24 cellular contexts compared by ENCODE assay signal in the genomic region with DNA sequence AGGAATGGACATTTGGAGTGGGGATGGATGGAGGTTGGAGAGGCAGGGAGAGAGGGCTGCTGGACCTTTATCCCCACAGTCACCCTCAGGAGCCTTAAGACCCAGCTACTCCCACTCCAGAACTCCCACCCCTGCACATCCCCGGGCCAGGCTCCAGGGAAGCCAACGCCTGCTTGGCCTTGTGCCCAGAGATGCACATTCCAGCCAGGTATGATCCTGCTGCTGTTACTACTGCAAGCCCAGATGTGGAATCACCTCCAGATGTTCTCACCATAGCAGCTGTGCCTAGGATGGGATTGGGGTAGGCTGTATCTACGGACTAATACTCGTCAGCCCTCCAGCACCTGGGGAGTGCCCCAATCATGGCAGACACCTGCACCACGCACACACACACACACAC.
DNase-seq lines count a peak whose midpoint lies in the region; ATAC-seq and TF ChIP-seq lines count a peak whose summit lies in the region.
"Had no signal": no experiment of that assay in that cellular context is flagged by ENCODE, and none has a peak within 500 bp of the region (broad histone marks: within the 10 kb centered on the region; RNA-seq: fewer than 3 reads in every experiment).

No MANE protein-coding gene starts in this region.

- H3K27ac Mint-ChIP-seq in MCF 10A (ENCODE audit: low read depth, unreplicated experiment) = peak overlapping the region; percentile 84
- H3K27ac Mint-ChIP-seq in stimulated activated memory B cell treated with anti-CD40 and anti-IgM and Interleukin-4, amounts not matched to agents 10 μg/mL and 1 μg/mL and 100 μg/mL, for 72 hours = peak overlapping the region; percentile 4
- no peak overlapping the region for H3K27ac Mint-ChIP-seq in activated naive CD4-positive, alpha-beta T cell treated with anti-CD3 and anti-CD28 coated beads, Interleukin-2, amount 50 U/mL, for 72 hours
- H3K27ac Mint-ChIP-seq: neural progenitor cell had no signal

- H3K9me3 Mint-ChIP-seq in MCF 10A (ENCODE audit: unreplicated experiment) = no peaks in the 10 kb centered on the region
- H3K9me3 Mint-ChIP-seq in stimulated activated memory B cell treated with anti-CD40 and anti-IgM and Interleukin-4, amounts not matched to agents 10 μg/mL and 1 μg/mL and 100 μg/mL, for 72 hours = no peaks in the 10 kb centered on the region
- no peaks in the 10 kb centered on the region for H3K9me3 Mint-ChIP-seq in activated naive CD4-positive, alpha-beta T cell treated with anti-CD3 and anti-CD28 coated beads, Interleukin-2, amount 50 U/mL, for 72 hours
- H3K9me3 Mint-ChIP-seq: activated CD4-positive, alpha-beta T cell treated with anti-CD3 and anti-CD28 coated beads, Interleukin-2, amount 10 ng/mL, durations not matched to agents 7 days and 5 days; activated naive CD8-positive, alpha-beta T cell treated with anti-CD3 and anti-CD28 coated beads, Interleukin-2, amount 10 ng/mL, durations not matched to agents 7 days and 5 days; neural progenitor cell had no signal

- CTCF ChIA-PET in MCF 10A (lab: Yijun Ruan, JAX) = interaction anchor here (1.5 kb wide), 1 partner anchor 329 kb away, joined by 7 read pairs; no protein-coding TSS in a partner anchor
- CTCF ChIA-PET in HEK293 (lab: Yijun Ruan, JAX) = no interaction called here

- WGBS in lower leg skin, 2 donors = 54 to 62% methylated on average over 4 to 5 of the region's 5 CpGs

- no peak overlapping the region for H3K4me3 Mint-ChIP-seq in MCF 10A (ENCODE audit: unreplicated experiment)
- no peak overlapping the region for H3K4me3 Mint-ChIP-seq in stimulated activated memory B cell treated with anti-CD40 and anti-IgM and Interleukin-4, amounts not matched to agents 10 μg/mL and 1 μg/mL and 100 μg/mL, for 72 hours
- H3K4me3 Mint-ChIP-seq: activated CD4-positive, alpha-beta T cell treated with anti-CD3 and anti-CD28 coated beads, Interleukin-2, amount 10 ng/mL, durations not matched to agents 7 days and 5 days; activated naive CD8-positive, alpha-beta T cell treated with anti-CD3 and anti-CD28 coated beads, Interleukin-2, amount 10 ng/mL, durations not matched to agents 7 days and 5 days had no signal

- no peaks in the 10 kb centered on the region for H3K36me3 Mint-ChIP-seq in MCF 10A (ENCODE audit: insufficient read depth, unreplicated experiment)
- H3K36me3 Mint-ChIP-seq in stimulated activated memory B cell treated with anti-CD40 and anti-IgM and Interleukin-4, amounts not matched to agents 10 μg/mL and 1 μg/mL and 100 μg/mL, for 72 hours = no peaks in the 10 kb centered on the region
- no peaks in the 10 kb centered on the region for H3K36me3 Mint-ChIP-seq in activated naive CD4-positive, alpha-beta T cell treated with anti-CD3 and anti-CD28 coated beads, Interleukin-2, amount 50 U/mL, for 72 hours
- H3K36me3 Mint-ChIP-seq: neural progenitor cell had no signal

- no peak for TF ChIP-seq POLR2A in breast epithelium (IDR thresholded peaks at IDR 0.05)
- no peak for TF ChIP-seq POLR2A in lower leg skin (IDR thresholded peaks at IDR 0.05)

- H3K4me1 Mint-ChIP-seq in MCF 10A (ENCODE audit: insufficient read depth, unreplicated experiment) = peaks cover 57% of the 10 kb centered on the region
- H3K4me1 Mint-ChIP-seq in stimulated activated memory B cell treated with anti-CD40 and anti-IgM and Interleukin-4, amounts not matched to agents 10 μg/mL and 1 μg/mL and 100 μg/mL, for 72 hours = peaks cover 51% of the 10 kb centered on the region

- no peaks in the 10 kb centered on the region for H3K27me3 Mint-ChIP-seq in MCF 10A (ENCODE audit: insufficient read depth, unreplicated experiment)
- no peaks in the 10 kb centered on the region for H3K27me3 Mint-ChIP-seq in stimulated activated memory B cell treated with anti-CD40 and anti-IgM and Interleukin-4, amounts not matched to agents 10 μg/mL and 1 μg/mL and 100 μg/mL, for 72 hours
- H3K27me3 Mint-ChIP-seq: activated CD4-positive, alpha-beta T cell treated with anti-CD3 and anti-CD28 coated beads, Interleukin-2, amount 10 ng/mL, durations not matched to agents 7 days and 5 days; activated naive CD8-positive, alpha-beta T cell treated with anti-CD3 and anti-CD28 coated beads, Interleukin-2, amount 10 ng/mL, durations not matched to agents 7 days and 5 days had no signal

- no peak overlapping the region for H3K9ac ChIP-seq in colonic mucosa (ENCODE audit: low read depth in 2 of 2, low read length in 2 of 2)
- H3K9ac ChIP-seq: neural progenitor cell had no signal

- H3K9me3 ChIP-seq in breast epithelium (no peaks in the 10 kb centered on the region), HEK293 (ENCODE audit: control insufficient read depth, insufficient read depth, low read depth, low read length) (no peaks in the 10 kb centered on the region), colonic mucosa (no peaks in the 10 kb centered on the region)
- H3K9me3 ChIP-seq: left ventricle myocardium inferior, MG63, prostate gland, tibial artery had no signal

- H3K27me3 ChIP-seq in breast epithelium (no peaks in the 10 kb centered on the region), colonic mucosa (no peaks in the 10 kb centered on the region)
- H3K27me3 ChIP-seq: foreskin keratinocyte, MG63, neural progenitor cell, tibial artery had no signal

- H3K36me3 ChIP-seq in breast epithelium = no peaks in the 10 kb centered on the region
- no peaks in the 10 kb centered on the region for H3K36me3 ChIP-seq in HEK293 (ENCODE audit: control insufficient read depth in 2 of 2, insufficient read depth in 1 of 2, low read length in 2 of 2)
- H3K36me3 ChIP-seq in colonic mucosa = no peaks in the 10 kb centered on the region
- H3K36me3 ChIP-seq: left ventricle myocardium inferior, MG63, neural progenitor cell, prostate gland, tibial artery had no signal

- BruUV-seq in MCF 10A (replicated peaks; lab: Mats Ljungman, UMichigan) = no TSS peak

- intact Hi-C loops in MCF 10A (cut with micrococcal nuclease) (no loop called here), breast epithelium (cut with DNase I; ENCODE audit: low total_unique reads) (no loop called here), colonic mucosa (cut with DNase I) (no loop called here), lower leg skin (cut with DNase I; ENCODE audit: low total_unique reads) (no loop called here)

- POLR2A ChIA-PET in MCF 10A (lab: Yijun Ruan, JAX) = interaction anchor here (1.4 to 1.9 kb wide), 2 partner anchors 10 to 65 kb away, joined by 4 to 5 read pairs; no protein-coding TSS in a partner anchor
- POLR2A ChIA-PET in HEK293 (lab: Yijun Ruan, JAX) = no interaction called here

- H3K4me3 ChIP-seq in breast epithelium (no peak overlapping the region), HEK293 (ENCODE audit: low read depth, low read length) (no peak overlapping the region), colonic mucosa (no peak overlapping the region), lower leg skin (ENCODE audit: low read depth, poor library complexity, severe bottlenecking) (no peak overlapping the region)
- H3K4me3 ChIP-seq: left ventricle myocardium inferior, MG63, neural progenitor cell, PC-9, prostate gland, tibial artery had no signal

- TF ChIP-seq CTCF in MCF 10A (IDR thresholded peaks at IDR 0.05; ENCODE audit: unreplicated experiment) = no peak
- TF ChIP-seq CTCF in breast epithelium (IDR thresholded peaks at IDR 0.05) = no peak
- no peak for TF ChIP-seq CTCF in HEK293 (tag by site-specific recombination; IDR thresholded peaks at IDR 0.05)
- no peak for TF ChIP-seq CTCF in colonic mucosa (IDR thresholded peaks at IDR 0.05)
- no peak for TF ChIP-seq CTCF in lower leg skin (IDR thresholded peaks at IDR 0.05)

- ATAC-seq in stimulated activated memory B cell treated with anti-CD40 and anti-IgM and Interleukin-4, amounts not matched to agents 10 μg/mL and 1 μg/mL and 100 μg/mL, for 72 hours = no peak
- ATAC-seq in activated naive CD4-positive, alpha-beta T cell treated with anti-CD3 and anti-CD28 coated beads, Interleukin-2, amount 50 U/mL, for 72 hours = no peak
- ATAC-seq: foreskin keratinocyte had no signal

- H3K4me1 ChIP-seq in breast epithelium = peaks cover 13 to 26% of the 10 kb centered on the region in 2 donors
- H3K4me1 ChIP-seq in HEK293 (ENCODE audit: control insufficient read depth, insufficient read depth, low read length) = no peaks in the 10 kb centered on the region
- H3K4me1 ChIP-seq in colonic mucosa = peaks cover 29% of the 10 kb centered on the region

- no peak for DNase-seq in MCF 10A (ENCODE audit: unreplicated experiment)
- no peak for DNase-seq in breast epithelium (ENCODE audit: low spot score in 2 of 2)
- peak; percentile 69 for DNase-seq in colonic mucosa
- DNase-seq in stimulated activated CD4-positive, alpha-beta T cell treated with anti-CD3 and anti-CD28 coated beads, Interleukin-12 subunit alpha, Interleukin-12 subunit beta, amount 100 ng/mL, for 4 hours = no peak
- no peak for DNase-seq in lower leg skin (ENCODE audit: low spot score in 2 of 2)
- DNase-seq in activated naive CD4-positive, alpha-beta T cell treated with anti-CD3 and anti-CD28 coated beads, Interleukin-2, amount 50 U/mL, for 72 hours (ENCODE audit: low spot score in 2 of 2) = no peak
- DNase-seq: activated CD4-positive, alpha-beta T cell treated with anti-CD3 and anti-CD28 coated beads, Interleukin-2, amount 10 ng/mL, durations not matched to agents 7 days and 5 days; activated naive CD8-positive, alpha-beta T cell treated with anti-CD3 and anti-CD28 coated beads, Interleukin-2, amount 10 ng/mL, durations not matched to agents 7 days and 5 days; effector CD4-positive, alpha-beta T cell; erythroblast; GOT3; hippocampal formation; left ventricle myocardium inferior; MG63; midbrain; NCI-H774; stimulated activated naive CD4-positive, alpha-beta T cell; tibial artery had no signal

- peak overlapping the region in 1 of 2 donors; percentile 20 for H3K27ac ChIP-seq in breast epithelium
- no peak overlapping the region for H3K27ac ChIP-seq in HEK293 (ENCODE audit: extremely low read depth, low read depth, low read length)
- no peak overlapping the region for H3K27ac ChIP-seq in colonic mucosa
- H3K27ac ChIP-seq: foreskin keratinocyte, left ventricle myocardium inferior, neural progenitor cell, PC-9, prostate gland, tibial artery had no signal

TF ChIP-seq in HEK293, 187 proteins besides CTCF, POLR2A, EP300 and RAD21 (continues in another document):
- 0 out of 2 replicates have a peak, but pooled peaks have one; percentile 24 for TF ChIP-seq ZNF366 (tag by site-specific recombination; conservative IDR thresholded peaks at IDR 0.05)

Comparison
In these comparisons a context has a peak if more than half of its experiments do, and no peak if none do; other contexts are left out.
1. H3K27ac Mint-ChIP-seq: peak in MCF 10A (single experiment) and stimulated activated memory B cell treated with anti-CD40 and anti-IgM and Interleukin-4, amounts not matched to agents 10 μg/mL and 1 μg/mL and 100 μg/mL, for 72 hours (single experiment); none in activated naive CD4-positive, alpha-beta T cell treated with anti-CD3 and anti-CD28 coated beads, Interleukin-2, amount 50 U/mL, for 72 hours (0 of 2).